7 cellular contexts compared by ENCODE assay signal in the genomic region with DNA sequence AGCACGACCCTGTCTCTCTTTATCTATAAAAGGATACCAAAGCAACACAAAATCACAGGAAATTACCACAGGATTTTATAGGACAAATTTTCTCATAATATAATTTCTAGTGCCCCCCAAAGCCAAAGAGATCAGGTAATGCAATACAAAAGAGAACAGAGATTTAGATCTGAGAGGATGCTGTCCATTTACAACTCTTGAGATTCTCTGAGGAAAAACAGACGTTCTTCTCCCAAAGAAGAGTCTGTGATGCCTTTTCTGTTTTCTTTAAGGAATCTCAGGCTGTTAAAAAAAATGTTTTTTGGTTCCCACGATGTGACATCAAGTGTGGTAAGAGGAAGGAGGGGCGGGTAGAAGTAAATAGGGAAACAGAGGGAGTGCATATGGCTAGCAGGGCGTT.
"Had no signal": no experiment of that assay in that cellular context is flagged by ENCODE, and none has a peak within 500 bp of the region (broad histone marks: within the 10 kb centered on the region; RNA-seq: fewer than 3 reads in every experiment).

No MANE protein-coding gene starts in this region.

- H3K27ac ChIP-seq: GM23248, HL-60 had no signal

- H3K4me1 Mint-ChIP-seq: H9, IgD-negative memory B cell had no signal

- H3K4me3 Mint-ChIP-seq: H9, IgD-negative memory B cell had no signal

- H3K9ac ChIP-seq: GM23248 had no signal

- H2AFZ ChIP-seq: GM23248 had no signal

- H3K4me3 ChIP-seq: GM23248 had no signal

- H3K36me3 Mint-ChIP-seq: IgD-negative memory B cell had no signal

- ATAC-seq: HepG2 had no signal

- H3K9me3 Mint-ChIP-seq: H9 had no signal

- DNase-seq: GM23248, H9, HCEC 1CT, KBM-7 had no signal

- H3K27ac Mint-ChIP-seq: H9 had no signal
